In the genomic region with DNA sequence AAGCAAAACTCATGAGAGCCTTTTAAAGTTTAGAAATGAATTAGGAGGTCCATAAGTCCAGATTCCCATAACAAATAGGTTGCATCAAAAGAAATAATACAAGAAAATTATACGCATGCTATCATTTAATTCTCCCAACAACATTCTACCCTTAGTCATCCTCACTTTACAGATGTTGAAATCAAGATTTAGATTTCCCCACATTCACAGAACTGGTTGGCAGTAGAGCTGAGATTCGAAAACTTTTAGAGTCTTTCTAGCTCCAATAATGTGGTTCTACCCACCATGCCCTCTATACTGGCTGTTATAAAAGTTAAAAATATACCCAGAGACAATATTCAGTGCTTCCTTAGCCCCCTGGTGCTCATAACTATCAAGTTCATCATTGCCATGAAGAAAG, we compare ENCODE assay signal across 31 cellular contexts. TPM values are rescaled to one million over a fixed set of nuclear protein-coding genes. Genes with fewer than 3 reads are reported as not detected.
DNase-seq lines count a peak whose midpoint lies in the region; ATAC-seq and TF ChIP-seq lines count a peak whose summit lies in the region.
"Had no signal": no experiment of that assay in that cellular context is flagged by ENCODE, and none has a peak within 500 bp of the region (broad histone marks: within the 10 kb centered on the region; RNA-seq: fewer than 3 reads in every experiment).

No MANE protein-coding gene starts in this region.

- no peak overlapping the region for H3K4me3 ChIP-seq in heart right ventricle
- H3K4me3 ChIP-seq in coronary artery: no peak overlapping the region
- no peak overlapping the region for H3K4me3 ChIP-seq in osteoblast (ENCODE audit: insufficient read depth, low read length)
- no peak overlapping the region for H3K4me3 ChIP-seq in vagina
- H3K4me3 ChIP-seq: Peyer's patch, right lobe of liver had no signal

- no peak overlapping the region for H2AFZ ChIP-seq in osteoblast (ENCODE audit: low read length)

- no peak overlapping the region for H3K4me2 ChIP-seq in osteoblast (ENCODE audit: insufficient read depth, low read length)

- H4K20me1 ChIP-seq in osteoblast (ENCODE audit: insufficient read depth, low read length): no peaks in the 10 kb centered on the region

- TF ChIP-seq POLR2A in vagina (IDR thresholded peaks at IDR 0.05): no peak

- POLR2A ChIA-PET in activated CD4-positive, alpha-beta memory T cell treated with anti-CD3 and anti-CD28 coated beads, Interleukin-2, amount 10 ng/mL, durations not matched to agents 7 days and 5 days (lab: Charles Lee): no interaction called here

- DNase-seq in heart right ventricle: no peak
- DNase-seq in Right ventricle myocardium superior: no peak
- DNase-seq in coronary artery (ENCODE audit: low spot score): no peak
- DNase-seq in osteoblast (ENCODE audit: insufficient read length, low spot score, missing footprints): peak; percentile 63
- DNase-seq in vagina (ENCODE audit: extremely low spot score in 2 of 2): no peak
- no peak for DNase-seq in activated CD4-positive, alpha-beta memory T cell treated with anti-CD3 and anti-CD28 coated beads, Interleukin-2, amount 10 ng/mL, durations not matched to agents 7 days and 5 days
- no peak for DNase-seq in activated naive CD4-positive, alpha-beta T cell treated with Interleukin-2 at 50 U/mL for 16 hours
- DNase-seq in inferior parietal cortex (ENCODE audit: extremely low spot score): no peak
- DNase-seq: 8988T; activated CD4-positive, alpha-beta T cell treated with anti-CD3 and anti-CD28 coated beads for 36 hours; activated CD8-positive, alpha-beta memory T cell treated with anti-CD3 and anti-CD28 coated beads for 24 hours; Calu3; cortex of kidney; DMS79; endodermal cell; GF-D8; GOT3; hippocampal formation; left colon; NCI-H1092; NCI-H1694 treated with DMSO at 0.1 percent for 48 hours; NCI-H446; NCI-H774; Peyer's patch; posterior cingulate gyrus; right lobe of liver; stimulated activated CD4-positive, alpha-beta T cell treated with anti-CD3 and anti-CD28 coated beads, Interleukin-4, amount 100 ng/mL, for 1 hour; SW 1271; T-helper 9 cell had no signal

- H3K36me3 Mint-ChIP-seq in activated CD4-positive, alpha-beta memory T cell treated with anti-CD3 and anti-CD28 coated beads, Interleukin-2, amount 10 ng/mL, durations not matched to agents 7 days and 5 days (ENCODE audit: low read depth): no peaks in the 10 kb centered on the region
- H3K36me3 Mint-ChIP-seq: activated naive CD4-positive, alpha-beta T cell treated with anti-CD3 and anti-CD28 coated beads, Interleukin-2, amount 50 U/mL, for 72 hours had no signal

- no peaks in the 10 kb centered on the region for H3K79me2 ChIP-seq in osteoblast (ENCODE audit: insufficient read depth, low read length)

- no peak overlapping the region for H3K27ac Mint-ChIP-seq in activated CD4-positive, alpha-beta memory T cell treated with anti-CD3 and anti-CD28 coated beads, Interleukin-2, amount 10 ng/mL, durations not matched to agents 7 days and 5 days
- H3K27ac Mint-ChIP-seq: activated CD4-positive, alpha-beta T cell treated with anti-CD3 and anti-CD28 coated beads for 36 hours; activated naive CD4-positive, alpha-beta T cell treated with anti-CD3 and anti-CD28 coated beads, Interleukin-2, amount 50 U/mL, for 72 hours; endodermal cell had no signal

- H3K36me3 ChIP-seq in heart right ventricle: no peaks in the 10 kb centered on the region
- H3K36me3 ChIP-seq in osteoblast (ENCODE audit: insufficient read depth, low read length): no peaks in the 10 kb centered on the region
- H3K36me3 ChIP-seq in vagina: no peaks in the 10 kb centered on the region
- H3K36me3 ChIP-seq: Peyer's patch, right lobe of liver had no signal

- no peak for TF ChIP-seq CTCF in heart right ventricle (IDR thresholded peaks at IDR 0.05)
- TF ChIP-seq CTCF in coronary artery (IDR thresholded peaks at IDR 0.05): no peak
- no peak for TF ChIP-seq CTCF in osteoblast (IDR thresholded peaks at IDR 0.05; ENCODE audit: extremely low read depth, low read depth, low read length)
- no peak for TF ChIP-seq CTCF in vagina (IDR thresholded peaks at IDR 0.05)

- no peaks in the 10 kb centered on the region for H3K4me1 Mint-ChIP-seq in activated CD4-positive, alpha-beta memory T cell treated with anti-CD3 and anti-CD28 coated beads, Interleukin-2, amount 10 ng/mL, durations not matched to agents 7 days and 5 days
- H3K4me1 Mint-ChIP-seq: activated CD4-positive, alpha-beta T cell treated with anti-CD3 and anti-CD28 coated beads for 36 hours had no signal

- no peaks in the 10 kb centered on the region for H3K27me3 ChIP-seq in heart right ventricle
- peaks cover 3% of the 10 kb centered on the region for H3K27me3 ChIP-seq in osteoblast (ENCODE audit: insufficient read depth, low read length)
- no peaks in the 10 kb centered on the region for H3K27me3 ChIP-seq in vagina
- H3K27me3 ChIP-seq: Peyer's patch, right lobe of liver had no signal

- H3K9me3 ChIP-seq in heart right ventricle (no peaks in the 10 kb centered on the region), osteoblast (ENCODE audit: low read depth, low read length) (no peaks in the 10 kb centered on the region), vagina (no peaks in the 10 kb centered on the region)
- H3K9me3 ChIP-seq: Peyer's patch, right lobe of liver had no signal

- H3K9me3 Mint-ChIP-seq in activated CD4-positive, alpha-beta memory T cell treated with anti-CD3 and anti-CD28 coated beads, Interleukin-2, amount 10 ng/mL, durations not matched to agents 7 days and 5 days: no peaks in the 10 kb centered on the region
- H3K9me3 Mint-ChIP-seq: activated naive CD4-positive, alpha-beta T cell treated with anti-CD3 and anti-CD28 coated beads, Interleukin-2, amount 50 U/mL, for 72 hours; endodermal cell had no signal

- H3K4me1 ChIP-seq in heart right ventricle: peaks cover 0 to 18% (median 0%) of the 10 kb centered on the region in 9 donors
- H3K4me1 ChIP-seq in osteoblast (ENCODE audit: insufficient read depth, low read length): peaks cover 20% of the 10 kb centered on the region
- peaks cover 6% of the 10 kb centered on the region for H3K4me1 ChIP-seq in vagina
- H3K4me1 ChIP-seq: Peyer's patch, right lobe of liver had no signal

- CTCF ChIA-PET in activated CD4-positive, alpha-beta memory T cell treated with anti-CD3 and anti-CD28 coated beads, Interleukin-2, amount 10 ng/mL, durations not matched to agents 7 days and 5 days (lab: Charles Lee): interaction anchor here (0.6 kb wide), 1 partner anchor 209 kb away, joined by 3 read pairs; no protein-coding TSS in a partner anchor

- ATAC-seq in heart right ventricle (no peak), Right ventricle myocardium superior (ENCODE audit: poor library complexity) (no peak)
- ATAC-seq: activated CD4-positive, alpha-beta T cell treated with anti-CD3 and anti-CD28 coated beads for 36 hours; activated naive CD4-positive, alpha-beta T cell treated with anti-CD3 and anti-CD28 coated beads, Interleukin-2, amount 50 U/mL, for 72 hours; left colon; right lobe of liver had no signal

- H3K27me3 Mint-ChIP-seq in activated CD4-positive, alpha-beta memory T cell treated with anti-CD3 and anti-CD28 coated beads, Interleukin-2, amount 10 ng/mL, durations not matched to agents 7 days and 5 days: peaks cover 4% of the 10 kb centered on the region
- H3K27me3 Mint-ChIP-seq: activated CD4-positive, alpha-beta T cell treated with anti-CD3 and anti-CD28 coated beads for 36 hours had no signal

- 87 to 90% methylated on average over 2 of the region's 2 CpGs for WGBS in heart right ventricle, 2 donors

- no peak overlapping the region for H3K4me3 Mint-ChIP-seq in activated CD4-positive, alpha-beta memory T cell treated with anti-CD3 and anti-CD28 coated beads, Interleukin-2, amount 10 ng/mL, durations not matched to agents 7 days and 5 days
- H3K4me3 Mint-ChIP-seq: activated CD4-positive, alpha-beta T cell treated with anti-CD3 and anti-CD28 coated beads for 36 hours; endodermal cell had no signal

- intact Hi-C loops in heart right ventricle (cut with DNase I): no loop called here
- intact Hi-C loops in Right ventricle myocardium superior (cut with DNase I): no loop called here
- intact Hi-C loops in vagina (cut with DNase I): no loop called here

- H3K27ac ChIP-seq in heart right ventricle: peak overlapping the region in 7 of 10 donors; percentile 10 to 78 (median 74)
- peak overlapping the region; percentile 68 to 75 for H3K27ac ChIP-seq in coronary artery
- no peak overlapping the region for H3K27ac ChIP-seq in osteoblast (ENCODE audit: low read depth, low read length)
- H3K27ac ChIP-seq in vagina: peak overlapping the region; percentile 51
- H3K27ac ChIP-seq: Peyer's patch, right lobe of liver, VCaP had no signal

RNA-seq across cellular contexts. Expression of a gene that starts 56.6 kb away (rescaled TPM):
- total RNA-seq in heart right ventricle (10 to 100 TPM; 48.8 to 68.7 (median 58.4) TPM), Right ventricle myocardium superior (51.4 TPM), osteoblast (80.7 and 91.6 TPM in 2 replicates), vagina (62.6 TPM)
- polyA plus RNA-seq in heart right ventricle: 10 to 100 TPM; 41.3 to 86.4 TPM
- 10 to 100 TPM; 66.1 to 71.5 TPM for total RNA-seq in activated CD4-positive, alpha-beta memory T cell treated with anti-CD3 and anti-CD28 coated beads, Interleukin-2, amount 10 ng/mL, durations not matched to agents 7 days and 5 days
